In the genomic region with DNA sequence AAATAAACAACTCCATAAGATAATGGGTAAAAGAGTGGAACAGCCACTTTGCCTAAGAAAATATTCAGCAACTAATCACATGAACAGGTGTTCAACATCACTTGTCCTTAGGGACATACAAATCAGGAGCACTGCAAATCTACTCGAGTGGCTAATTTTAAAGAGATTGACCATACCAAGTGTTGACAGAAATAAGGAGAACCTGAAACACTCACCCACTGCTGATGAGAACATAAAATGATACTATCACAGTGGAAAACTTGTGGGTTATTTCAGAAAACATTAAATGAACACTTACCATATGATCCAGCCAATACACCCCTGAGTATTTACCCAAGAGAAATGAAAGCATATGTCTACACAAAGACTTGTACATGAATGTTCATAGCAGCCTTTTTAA, we compare ENCODE assay signal across 16 cellular contexts.
"Had no signal": no experiment of that assay in that cellular context is flagged by ENCODE, and none has a peak within 500 bp of the region (broad histone marks: within the 10 kb centered on the region; RNA-seq: fewer than 3 reads in every experiment).

No MANE protein-coding gene starts in this region.

- DNase-seq: activated CD4-positive, alpha-beta T cell treated with anti-CD3 and anti-CD28 coated beads for 1 hour; activated CD4-positive, alpha-beta T cell treated with anti-CD3 and anti-CD28 coated beads, Interleukin-2, amount 50 U/mL, for 1 hour; activated CD8-positive, alpha-beta T cell treated with anti-CD3 and anti-CD28 coated beads, Interleukin-2, amount 10 ng/mL, durations not matched to agents 7 days and 5 days; activated gamma-delta T cell treated with Interleukin-2 at 50 U/mL for 16 hours; aorta; effector CD4-positive, alpha-beta T cell; heart right ventricle; naive B cell; nucleus accumbens; posterior cingulate gyrus; small intestine; stimulated activated CD4-positive, alpha-beta T cell treated with anti-CD3 and anti-CD28 coated beads, Interleukin-2, amount 100 ng/mL, for 24 hours; stimulated activated naive CD8-positive, alpha-beta T cell treated with anti-CD3 and anti-CD28 coated beads, Interleukin-15, amount 100 ng/mL, for 72 hours; tibial artery; WERI-Rb-1 had no signal

- H3K4me3 ChIP-seq: heart right ventricle, lung, tibial artery had no signal

- H3K27ac ChIP-seq: heart right ventricle, tibial artery, WERI-Rb-1 had no signal

- H3K27me3 ChIP-seq: heart right ventricle, tibial artery had no signal

- H3K36me3 ChIP-seq: heart right ventricle, tibial artery, WERI-Rb-1 had no signal
